1 cellular context compared by ENCODE assay signal in the genomic region with DNA sequence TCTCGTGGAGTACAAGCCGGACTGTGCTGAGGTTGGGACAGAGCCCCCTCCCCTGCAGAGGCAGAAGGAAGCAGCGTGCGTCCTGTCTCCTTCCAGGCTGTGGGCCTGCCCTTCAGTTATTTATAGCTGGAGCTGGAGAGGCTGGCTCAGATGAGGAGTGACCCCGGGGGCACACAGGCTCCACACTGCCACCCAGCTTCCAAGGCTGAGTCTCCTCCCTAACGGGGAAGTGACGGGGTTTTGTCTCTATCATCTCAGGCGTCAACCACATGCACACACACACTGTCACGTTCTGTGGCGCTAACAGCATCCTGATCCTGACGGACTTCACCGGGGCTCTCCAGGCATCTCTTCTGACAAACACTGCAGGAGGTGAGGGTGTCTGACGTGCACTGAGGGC.
TF ChIP-seq lines count a peak whose summit lies in the region.

No MANE protein-coding gene starts in this region.

TF ChIP-seq in GM23338, 12 proteins besides CTCF, POLR2A, EP300 and RAD21 (continued from another document):
- TF ChIP-seq JUNB (IDR thresholded peaks at IDR 0.05; ENCODE audit: unreplicated experiment) (no peak), EZH2 (IDR thresholded peaks at IDR 0.05; ENCODE audit: low read depth, unreplicated experiment) (no peak)
TF ChIP-seq in GM23338: peak in this region for 0.
